Comparison of ENCODE assay signal across 8 cellular contexts in the genomic region with DNA sequence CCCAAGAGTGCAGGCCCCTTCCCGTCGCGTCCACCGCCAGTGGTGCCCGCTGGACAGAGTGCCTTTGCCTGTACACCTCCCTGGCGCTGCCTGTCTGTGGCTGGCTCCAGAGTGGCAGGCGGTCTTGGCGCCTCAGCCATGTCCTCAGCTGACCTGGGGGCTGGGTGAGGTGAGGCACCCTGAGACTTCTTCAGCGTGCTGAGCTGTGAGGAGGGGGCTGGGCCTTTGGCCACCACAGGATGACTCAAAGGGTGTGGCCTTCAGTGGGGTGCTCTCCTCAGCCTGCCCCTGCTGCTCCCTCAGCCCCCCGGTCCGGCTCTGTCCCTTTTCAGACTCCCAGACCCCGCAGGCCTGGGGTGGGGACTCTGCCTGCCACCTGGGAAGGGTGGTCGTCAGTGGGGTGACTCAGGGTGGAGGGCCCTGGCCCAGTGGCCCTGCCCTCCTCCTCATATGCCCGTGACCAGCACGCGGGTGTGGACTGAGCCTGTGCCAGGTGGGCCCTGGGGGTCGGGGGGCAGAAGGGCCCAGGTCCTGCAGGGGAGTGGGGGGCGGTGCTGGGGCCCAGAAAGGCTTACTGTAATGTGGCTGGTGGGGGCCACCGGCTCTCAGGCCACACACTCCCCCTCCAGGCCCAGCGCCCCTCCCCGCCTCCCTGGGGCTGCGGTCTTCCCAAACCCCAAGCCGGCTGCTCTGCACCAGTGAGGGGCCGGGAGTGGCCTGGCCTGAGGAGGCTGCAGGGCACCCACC. TPM values are rescaled to one million over a fixed set of nuclear protein-coding genes. Genes with fewer than 3 reads are reported as not detected.
DNase-seq lines count a peak whose midpoint lies in the region; ATAC-seq, FAIRE-seq and TF ChIP-seq lines count a peak whose summit lies in the region.

No MANE protein-coding gene starts in this region.

- H3K4me3 ChIP-seq in colonic mucosa = peak overlapping the region; percentile 39
- no peak overlapping the region for H3K4me3 ChIP-seq in mesendoderm (ENCODE audit: low read length)

- H3K9me3 ChIP-seq in colonic mucosa = no peaks in the 10 kb centered on the region

- FAIRE-seq in GM12891 (lab: Jason Lieb, UNC) (peak; percentile 63), RCC 7860 (lab: Jason Lieb, UNC) (peak; percentile 46)

- no peak overlapping the region for H4K8ac ChIP-seq in mesendoderm (ENCODE audit: low read depth, low read length)

- no peaks in the 10 kb centered on the region for H3K79me2 ChIP-seq in mesendoderm (ENCODE audit: control insufficient read depth, insufficient read depth, low read length)

- H2BK15ac ChIP-seq in mesendoderm (replicated peaks; ENCODE audit: low read depth) = no peak overlapping the region

- intact Hi-C loops in colonic mucosa (cut with DNase I) = no loop called here

- no peak overlapping the region for H3K4ac ChIP-seq in mesendoderm (ENCODE audit: low read depth, low read length)

- no peak overlapping the region for H2AK5ac ChIP-seq in mesendoderm (ENCODE audit: low read length)

- H3K4me1 ChIP-seq in colonic mucosa (peaks cover 28% of the 10 kb centered on the region), mesendoderm (ENCODE audit: control insufficient read depth, low read depth, low read length) (no peaks in the 10 kb centered on the region)

- no peak overlapping the region for H3K4me2 ChIP-seq in mesendoderm (ENCODE audit: low read length)

- DNase-seq in GM12891 (ENCODE audit: insufficient read length, low spot score) (no peak), RCC 7860 (ENCODE audit: low spot score) (peak; percentile 79), colonic mucosa (peak; percentile 59), mesendoderm (no peak), NCI-H1092 (lab: John Stamatoyannopoulos, UW) (no peak), KBM-7 (no peak), SKM-1 (lab: John Stamatoyannopoulos, UW; ENCODE audit: unreplicated experiment) (no peak)

- no peak overlapping the region for H3K18ac ChIP-seq in mesendoderm (ENCODE audit: low read length)

- TF ChIP-seq CTCF in colonic mucosa (IDR thresholded peaks at IDR 0.05) = no peak

- H4K5ac ChIP-seq in mesendoderm (ENCODE audit: low read length) = no peak overlapping the region

- H3K36me3 ChIP-seq in colonic mucosa (no peaks in the 10 kb centered on the region), mesendoderm (ENCODE audit: control insufficient read depth, insufficient read depth, low read length) (no peaks in the 10 kb centered on the region)

- no peaks in the 10 kb centered on the region for H3K79me1 ChIP-seq in mesendoderm (ENCODE audit: low read length)

- H3K23ac ChIP-seq in mesendoderm (ENCODE audit: low read length) = no peak overlapping the region

- no peak overlapping the region for H2BK120ac ChIP-seq in mesendoderm (ENCODE audit: low read depth, low read length)

- H3K9ac ChIP-seq in colonic mucosa (ENCODE audit: low read depth in 2 of 2, low read length in 2 of 2) (peak overlapping the region; percentile 51 to 83), mesendoderm (ENCODE audit: low read length) (peak overlapping the region; percentile 64)

- no peaks in the 10 kb centered on the region for H3K27me3 ChIP-seq in colonic mucosa
- no peaks in the 10 kb centered on the region for H3K27me3 ChIP-seq in mesendoderm (ENCODE audit: insufficient read depth, low read length, poor library complexity)

- WGBS in mesendoderm (ENCODE audit: extremely low coverage, insufficient coverage, low lambda C conversion rate) = no CpG with 5 or more reads among the region's 24 CpGs

- no peak for TF ChIP-seq POLR2A in GM12891 (IDR thresholded peaks at IDR 0.05; ENCODE audit: low read depth, low read length)

- in situ Hi-C loops in KBM-7 (cut with MboI; ENCODE audit: low pct_unique_long_range_greater_than_20kb, low sequenced_read_pairs) = loop anchor here (10.0 kb wide), 1 partner anchor 270 kb away; a partner anchor contains a TSS

- no peak for ATAC-seq in GM19324 (IDR thresholded peaks at IDR 0.05; ENCODE audit: low FRiP score, unreplicated experiment)

- no peak overlapping the region for H2BK5ac ChIP-seq in mesendoderm (ENCODE audit: low read length)

- peak overlapping the region; percentile 67 for H3K56ac ChIP-seq in mesendoderm (ENCODE audit: low read length)

- H3K27ac ChIP-seq in colonic mucosa = peak overlapping the region; percentile 86
- no peak overlapping the region for H3K27ac ChIP-seq in mesendoderm (ENCODE audit: low read depth, low read length)

TF ChIP-seq in GM12891, 5 proteins besides CTCF, POLR2A, EP300 and RAD21:
- no peak for TF ChIP-seq TAF1 (IDR thresholded peaks at IDR 0.05; ENCODE audit: low read depth, low read length)
- TF ChIP-seq POLR2AphosphoS5 (IDR thresholded peaks at IDR 0.05; ENCODE audit: low read depth, low read length) = no peak
- no peak for TF ChIP-seq POU2F2 (IDR thresholded peaks at IDR 0.05; ENCODE audit: low read depth, low read length)
- no peak for TF ChIP-seq SPI1 (IDR thresholded peaks at IDR 0.05; ENCODE audit: low read depth, low read length)
- no peak for TF ChIP-seq PAX5 (IDR thresholded peaks at IDR 0.05; ENCODE audit: insufficient read depth, low read length, severe bottlenecking)
TF ChIP-seq in GM12891: peak in this region for 0.

RNA-seq across cellular contexts. Expression of a gene that starts 15.9 kb away (rescaled TPM):
- 35.8 TPM for polyA plus RNA-seq in GM12891 (2012; ENCODE audit: low read depth, missing spikeins)
- total RNA-seq in colonic mucosa = 100 to 1,000 TPM in 1 of 2 donors, 10 to 100 TPM in 1; 43.6 to 133 TPM
- polyA plus RNA-seq in mesendoderm (2013, experiment 1 of 2) = 18.7 TPM
- 18.4 TPM for polyA plus RNA-seq in mesendoderm (2013, experiment 2 of 2)

RNA-seq across cellular contexts. Expression of a gene that starts 16.1 kb away (rescaled TPM):
- 13.5 TPM for polyA plus RNA-seq in GM12891 (2012; ENCODE audit: low read depth, missing spikeins)
- total RNA-seq in colonic mucosa = 10 to 100 TPM; 17.8 to 43.5 TPM
- polyA plus RNA-seq in mesendoderm (2013, experiment 1 of 2) = 11.0 TPM
- polyA plus RNA-seq in mesendoderm (2013, experiment 2 of 2) = 11.4 TPM

RNA-seq across cellular contexts. Expression of a gene that starts 26.3 kb away (rescaled TPM):
- polyA plus RNA-seq in GM12891 (2012; ENCODE audit: low read depth, missing spikeins) = 34.2 TPM
- total RNA-seq in colonic mucosa = 10 to 100 TPM; 65.6 to 74.4 TPM
- 14.0 TPM for polyA plus RNA-seq in mesendoderm (2013, experiment 1 of 2)
- 14.1 TPM for polyA plus RNA-seq in mesendoderm (2013, experiment 2 of 2)

Comparison
In these comparisons a context has a peak if more than half of its experiments do, and no peak if none do; other contexts are left out.
1. DNase-seq: peak in RCC 7860 (single experiment) and colonic mucosa (single experiment); none in GM12891 (single experiment), mesendoderm (single experiment), NCI-H1092 (single experiment), KBM-7 (single experiment) and SKM-1 (single experiment).